ENCODE assay signal across 14 cellular contexts in the genomic region with DNA sequence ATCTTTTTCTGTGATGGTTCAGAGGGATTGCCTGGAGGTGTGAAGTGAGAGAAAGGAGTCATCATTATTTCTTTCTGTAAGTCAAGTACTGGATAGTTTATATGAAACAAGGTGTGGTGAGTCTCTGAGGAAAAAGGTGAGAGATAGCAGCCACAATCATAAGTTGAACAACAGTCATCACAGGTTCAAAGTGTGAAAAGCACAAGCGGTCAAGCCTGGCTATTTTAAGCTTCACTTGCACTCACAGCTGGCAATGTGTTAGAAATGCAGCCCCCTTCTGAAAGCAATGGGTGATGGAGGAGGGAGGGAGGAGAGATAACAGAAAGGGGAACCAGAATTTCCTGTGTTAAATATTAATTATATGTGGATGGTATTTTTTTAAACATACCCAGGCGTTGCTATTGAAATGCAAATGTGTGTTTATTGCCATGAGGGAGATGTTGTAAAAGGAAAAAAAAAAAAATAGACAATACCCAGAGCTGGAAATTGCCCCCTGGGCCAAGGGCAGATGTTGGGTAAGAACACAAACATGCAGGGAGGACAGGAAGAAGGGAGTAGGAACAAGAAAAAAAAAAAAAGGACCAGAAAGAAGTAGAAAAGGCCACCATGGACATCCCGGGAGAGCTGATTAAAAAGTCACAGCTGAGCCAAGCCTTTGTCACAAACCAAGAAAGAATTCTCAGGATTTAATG. TPM values are rescaled to one million over a fixed set of nuclear protein-coding genes. Genes with fewer than 3 reads are reported as not detected.
DNase-seq lines count a peak whose midpoint lies in the region; ATAC-seq and TF ChIP-seq lines count a peak whose summit lies in the region.
"Had no signal": no experiment of that assay in that cellular context is flagged by ENCODE, and none has a peak within 500 bp of the region (broad histone marks: within the 10 kb centered on the region; RNA-seq: fewer than 3 reads in every experiment).

No MANE protein-coding gene starts in this region.

- DNase-seq in WTC11 (ENCODE audit: low spot score) (no peak), GOT3 (lab: John Stamatoyannopoulos, UW) (no peak), DMS79 treated with DMSO at 0.1 percent for 48 hours (lab: John Stamatoyannopoulos, UW) (no peak)
- no peak for DNase-seq in stimulated activated CD4-positive, alpha-beta T cell treated with anti-CD3 and anti-CD28 coated beads, Interleukin-15, amount 100 ng/mL, for 24 hours
- DNase-seq in stimulated activated CD4-positive, alpha-beta T cell treated with anti-CD3 and anti-CD28 coated beads, Interleukin-2, amount 100 ng/mL, for 24 hours, result no peak
- DNase-seq: BE2C, KG1, NCI-H345, psoas muscle had no signal

- POLR2A ChIA-PET in WTC11 (lab: Charles Lee), result no interaction called here

- TF ChIP-seq POLR2A in GM18505 (IDR thresholded peaks at IDR 0.05; ENCODE audit: borderline replicate concordance, extremely low read depth, insufficient read depth, insufficient read length), result no peak

- H3K27me3 Mint-ChIP-seq in WTC11 (ENCODE audit: low read depth), result no peaks in the 10 kb centered on the region; the same call in 1 of the 2 replicates

- peak overlapping the region; percentile 48 for H3K27ac Mint-ChIP-seq in WTC11

- H3K36me3 Mint-ChIP-seq in WTC11, result no peaks in the 10 kb centered on the region; the same call in 1 of the 2 replicates

- CTCF ChIA-PET in WTC11 (lab: Charles Lee), result interaction anchor here (1.6 kb wide), 1 partner anchor 14 kb away, joined by 6 read pairs; no protein-coding TSS in a partner anchor

- peak; percentile 98 for ATAC-seq in GM18505 (IDR thresholded peaks at IDR 0.05; ENCODE audit: unreplicated experiment)
- peak; percentile 100 for ATAC-seq in GM21381 (IDR thresholded peaks at IDR 0.05; ENCODE audit: unreplicated experiment)
- ATAC-seq in HG03064 (IDR thresholded peaks at IDR 0.05; ENCODE audit: low read depth, unreplicated experiment), result peak; percentile 97
- ATAC-seq in WTC11, result no peak
- ATAC-seq: left lobe of liver, psoas muscle, SK-N-SH treated with all-trans-retinoic acid at 6 μM for 48 hours had no signal

- peaks cover 12% of the 10 kb centered on the region for H3K4me1 Mint-ChIP-seq in WTC11

- H3K4me3 Mint-ChIP-seq in WTC11, result no peak overlapping the region

- no peak for TF ChIP-seq CTCF in WTC11 (IDR thresholded peaks at IDR 0.05)

- H3K9me3 Mint-ChIP-seq in WTC11, result peaks cover 12% of the 10 kb centered on the region

TF ChIP-seq in WTC11, 78 proteins besides CTCF, POLR2A, EP300 and RAD21:
- TF ChIP-seq ATF2 (CRISPR knock-in tag; IDR thresholded peaks at IDR 0.05; ENCODE audit: borderline replicate concordance, low read depth) (no peak), FOXK1 (CRISPR knock-in tag; IDR thresholded peaks at IDR 0.05) (no peak), NR2C2 (CRISPR knock-in tag; IDR thresholded peaks at IDR 0.05) (no peak), SP1 (CRISPR knock-in tag; conservative IDR thresholded peaks at IDR 0.05) (no peak), ZNF138 (CRISPR knock-in tag; conservative IDR thresholded peaks at IDR 0.05) (no peak), CREM (CRISPR knock-in tag; IDR thresholded peaks at IDR 0.05) (no peak), TEAD4 (CRISPR knock-in tag; IDR thresholded peaks at IDR 0.05) (no peak), ELF4 (CRISPR knock-in tag; IDR thresholded peaks at IDR 0.05; ENCODE audit: low read depth) (no peak)
TF ChIP-seq in WTC11: peak in this region for 0.

RNA-seq across cellular contexts. Expression of gene BMP3, which starts 26.8 kb away (rescaled TPM):
- total RNA-seq in WTC11 (2021), result 0.53 to 0.55 TPM (median 0.55 TPM) in 3 replicates
- total RNA-seq: left lobe of liver had no signal
